In genomic region chr9:110768887-110769286, GRCh38 we compare ENCODE assay signal across 13 cellular contexts.
"Had no signal": no experiment of that assay in that cellular context is flagged by ENCODE, and none has a peak within 500 bp of the region (broad histone marks: within the 10 kb centered on the region; RNA-seq: fewer than 3 reads in every experiment).

No MANE protein-coding gene starts in this region.

- H3K4me1 Mint-ChIP-seq: nephron progenitor cell had no signal

- FAIRE-seq: colon, urothelium cell line had no signal

- H3K27ac ChIP-seq: spleen, stomach had no signal

- H3K27ac Mint-ChIP-seq: nephron progenitor cell had no signal

- H3K4me3 ChIP-seq: adrenal gland, sigmoid colon, spleen, stomach, tibial artery had no signal

- H3K36me3 ChIP-seq: adrenal gland, sigmoid colon, spleen, stomach, tibial artery had no signal

- H3K9me3 Mint-ChIP-seq: nephron progenitor cell had no signal

- H3K27me3 ChIP-seq: adrenal gland, sigmoid colon, spleen, stomach, tibial artery had no signal

- H3K4me3 Mint-ChIP-seq: nephron progenitor cell had no signal

- H3K9me3 ChIP-seq: adrenal gland, sigmoid colon, spleen, stomach, tibial artery had no signal

- H3K4me1 ChIP-seq: sigmoid colon, spleen, stomach had no signal

- DNase-seq: activated CD4-positive, alpha-beta T cell treated with anti-CD3 and anti-CD28 coated beads, Interleukin-2, amount 50 U/mL, for 1 hour; activated effector memory CD4-positive, alpha-beta T cell treated with Interleukin-2 at 50 U/mL for 16 hours; activated naive CD4-positive, alpha-beta T cell treated with anti-CD3 and anti-CD28 coated beads, Interleukin-2, amount 50 U/mL, for 16 hours; adrenal gland; effector CD4-positive, alpha-beta T cell; glutamatergic neuron; nephron progenitor cell; sigmoid colon; spleen; stomach; tibial artery had no signal
